In genomic region chr19:43562698-43563241, GRCh38 we compare ENCODE assay signal across 8 cellular contexts. TPM values are rescaled to one million over a fixed set of nuclear protein-coding genes. Genes with fewer than 3 reads are reported as not detected.
DNase-seq lines count a peak whose midpoint lies in the region; ATAC-seq and TF ChIP-seq lines count a peak whose summit lies in the region.

No MANE protein-coding gene starts in this region.

- H3K27ac Mint-ChIP-seq in activated naive CD4-positive, alpha-beta T cell treated with anti-CD3 and anti-CD28 coated beads, Interleukin-2, amount 50 U/mL, for 24 hours, result peak overlapping the region; percentile 83
- no peak overlapping the region for H3K27ac Mint-ChIP-seq in nephron progenitor cell

- no peaks in the 10 kb centered on the region for H3K9me3 ChIP-seq in right atrium auricular region

- H3K36me3 Mint-ChIP-seq in activated naive CD4-positive, alpha-beta T cell treated with anti-CD3 and anti-CD28 coated beads, Interleukin-2, amount 50 U/mL, for 24 hours, result peaks cover 6% of the 10 kb centered on the region
- peaks cover 43% of the 10 kb centered on the region for H3K36me3 Mint-ChIP-seq in nephron progenitor cell (ENCODE audit: low read depth)

- H3K4me1 Mint-ChIP-seq in activated naive CD4-positive, alpha-beta T cell treated with anti-CD3 and anti-CD28 coated beads, Interleukin-2, amount 50 U/mL, for 24 hours, result peaks cover 61% of the 10 kb centered on the region
- peaks cover 3% of the 10 kb centered on the region for H3K4me1 Mint-ChIP-seq in nephron progenitor cell

- H3K36me3 ChIP-seq in right atrium auricular region, result peaks cover 24% of the 10 kb centered on the region

- H3K4me3 Mint-ChIP-seq in activated naive CD4-positive, alpha-beta T cell treated with anti-CD3 and anti-CD28 coated beads, Interleukin-2, amount 50 U/mL, for 24 hours, result peak overlapping the region; percentile 51
- no peak overlapping the region for H3K4me3 Mint-ChIP-seq in nephron progenitor cell

- no peak overlapping the region for H3K4me3 ChIP-seq in right atrium auricular region

- H3K27me3 ChIP-seq in right atrium auricular region, result no peaks in the 10 kb centered on the region

- no peaks in the 10 kb centered on the region for H3K9me3 Mint-ChIP-seq in activated naive CD4-positive, alpha-beta T cell treated with anti-CD3 and anti-CD28 coated beads, Interleukin-2, amount 50 U/mL, for 24 hours
- H3K9me3 Mint-ChIP-seq in nephron progenitor cell, result no peaks in the 10 kb centered on the region

- peak overlapping the region; percentile 69 to 74 for H3K27ac ChIP-seq in right atrium auricular region

- DNase-seq in HK-2 (ENCODE audit: unreplicated experiment), result peak; percentile 88
- peak; percentile 50 for DNase-seq in SKM-1 (lab: John Stamatoyannopoulos, UW; ENCODE audit: unreplicated experiment)
- DNase-seq in right atrium auricular region (ENCODE audit: low spot score), result peak; percentile 77
- DNase-seq in stimulated activated CD4-positive, alpha-beta T cell treated with anti-CD3 and anti-CD28 coated beads, Interleukin-1b, Interleukin-23, amount 100 ng/mL, for 1 hour (ENCODE audit: low read depth in 2 of 2), result peak; percentile 30 to 55
- DNase-seq in nephron progenitor cell, result no peak

- TF ChIP-seq CTCF in right atrium auricular region (IDR thresholded peaks at IDR 0.05) (no peak), nephron progenitor cell (IDR thresholded peaks at IDR 0.05) (no peak)

- H3K4me1 ChIP-seq in right atrium auricular region, result peaks cover 0 to 13% of the 10 kb centered on the region in 2 donors

- H3K27me3 Mint-ChIP-seq in activated naive CD4-positive, alpha-beta T cell treated with anti-CD3 and anti-CD28 coated beads, Interleukin-2, amount 50 U/mL, for 24 hours, result no peaks in the 10 kb centered on the region
- H3K27me3 Mint-ChIP-seq in nephron progenitor cell (ENCODE audit: low read depth, poor library complexity), result no peaks in the 10 kb centered on the region

- ATAC-seq in GM18873 (IDR thresholded peaks at IDR 0.05; ENCODE audit: low FRiP score, unreplicated experiment) (peak; percentile 66), GM21786 (IDR thresholded peaks at IDR 0.05; ENCODE audit: unreplicated experiment) (no peak)

RNA-seq across cellular contexts. Expression of gene XRCC1, which starts 12.6 kb away (rescaled TPM):
- 10 to 100 TPM; 14.3 to 14.9 TPM for total RNA-seq in right atrium auricular region

RNA-seq across cellular contexts. Expression of gene PINLYP, which starts 12.8 kb away (rescaled TPM):
- total RNA-seq in right atrium auricular region, result 1 to 10 TPM; 1.6 to 4.5 TPM

RNA-seq across cellular contexts. Expression of gene ZNF575, which starts 29.8 kb away (rescaled TPM):
- total RNA-seq in right atrium auricular region, result under 1 TPM in 1 of 2 donors, not detected in 1; 0.39 TPM

RNA-seq across cellular contexts. Expression of gene IRGQ, which starts 33.2 kb away (rescaled TPM):
- 10 to 100 TPM; 24.7 to 25.9 TPM for total RNA-seq in right atrium auricular region

RNA-seq across cellular contexts. Expression of gene ZNF576, which starts 33.6 kb away (rescaled TPM):
- 10 to 100 TPM in 1 of 2 donors, 1 to 10 TPM in 1; 8.9 to 16.4 TPM for total RNA-seq in right atrium auricular region
